Comparison of ENCODE assay signal across 21 cellular contexts in genomic region chr7:127374181-127374580, GRCh38. TPM values are rescaled to one million over a fixed set of nuclear protein-coding genes. Genes with fewer than 3 reads are reported as not detected.
DNase-seq lines count a peak whose midpoint lies in the region; ATAC-seq, FAIRE-seq and TF ChIP-seq lines count a peak whose summit lies in the region.
"Had no signal": no experiment of that assay in that cellular context is flagged by ENCODE, and none has a peak within 500 bp of the region (broad histone marks: within the 10 kb centered on the region; RNA-seq: fewer than 3 reads in every experiment).

No MANE protein-coding gene starts in this region.

- intact Hi-C loops in HepG2 (cut with micrococcal nuclease; ENCODE audit: unreplicated experiment) (no loop called here), right lobe of liver (cut with DNase I) (no loop called here), PC-3 (cut with micrococcal nuclease) (no loop called here), upper lobe of right lung (cut with DNase I) (no loop called here)

- no peak overlapping the region for H3K4me2 ChIP-seq in HepG2 (ENCODE audit: low read depth, low read length)
- H3K4me2 ChIP-seq in PC-3 (ENCODE audit: low read length): no peak overlapping the region
- H3K4me2 ChIP-seq: BLaER1 treated with 17β-estradiol and CSF1 and Interleukin-3, amounts not matched to agents 10 nM and 100 nM had no signal

- H3K27me3 Mint-ChIP-seq in nephron progenitor cell (ENCODE audit: low read depth, poor library complexity): no peaks in the 10 kb centered on the region
- H3K27me3 Mint-ChIP-seq: B cell had no signal

- H3K36me3 Mint-ChIP-seq in nephron progenitor cell (ENCODE audit: low read depth): peaks cover 18% of the 10 kb centered on the region

- TF ChIP-seq CTCF in HepG2 (CRISPR knock-in tag; IDR thresholded peaks at IDR 0.05): no peak
- TF ChIP-seq CTCF in right lobe of liver (IDR thresholded peaks at IDR 0.05): no peak
- TF ChIP-seq CTCF in PC-3 (conservative IDR thresholded peaks at IDR 0.05; ENCODE audit: low read depth, low read length): no peak
- TF ChIP-seq CTCF in nephron progenitor cell (IDR thresholded peaks at IDR 0.05): no peak
- TF ChIP-seq CTCF in upper lobe of right lung (IDR thresholded peaks at IDR 0.05): no peak

- no peak for FAIRE-seq in HepG2 (lab: Jason Lieb, UNC)
- FAIRE-seq: H1, K562 had no signal

- H4K20me1 ChIP-seq in HepG2 (ENCODE audit: insufficient read depth, low read length) (0 out of 2 replicates have a peak, but pooled peaks cover 2% of the 10 kb centered on the region), PC-3 (ENCODE audit: low read length) (peaks cover 18% of the 10 kb centered on the region; the same call in 1 of the 2 replicates)

- ATAC-seq in HepG2 (no peak), right lobe of liver (no peak), PC-3 (no peak), HG03039 (IDR thresholded peaks at IDR 0.05; ENCODE audit: unreplicated experiment) (no peak), upper lobe of right lung (no peak)
- ATAC-seq: K562 had no signal

- no peaks in the 10 kb centered on the region for H3K27me3 ChIP-seq in HepG2 (ENCODE audit: control insufficient read depth in 1 of 2, insufficient read depth in 2 of 2, low read length in 2 of 2)
- no peaks in the 10 kb centered on the region for H3K27me3 ChIP-seq in right lobe of liver
- no peaks in the 10 kb centered on the region for H3K27me3 ChIP-seq in HAP-1 (ENCODE audit: low read depth)
- no peaks in the 10 kb centered on the region for H3K27me3 ChIP-seq in PC-3 (ENCODE audit: low read length)
- H3K27me3 ChIP-seq in upper lobe of right lung: no peaks in the 10 kb centered on the region
- H3K27me3 ChIP-seq: BLaER1 treated with 17β-estradiol and CSF1 and Interleukin-3, amounts not matched to agents 10 nM and 100 nM had no signal

- H2AFZ ChIP-seq in HepG2 (ENCODE audit: low read length): no peak overlapping the region
- no peak overlapping the region for H2AFZ ChIP-seq in PC-3 (ENCODE audit: low read length)

- BruUV-seq in HepG2 (replicated peaks; lab: Mats Ljungman, UMichigan): TSS peak; percentile 14
- TSS peak; percentile 16 for BruUV-seq in PC-3 (replicated peaks; lab: Mats Ljungman, UMichigan)

- peaks cover 13% of the 10 kb centered on the region for H3K4me1 ChIP-seq in HepG2 (ENCODE audit: insufficient read depth, low read length)
- peaks cover 0 to 7% (median 0%) of the 10 kb centered on the region in 4 donors for H3K4me1 ChIP-seq in right lobe of liver
- peaks cover 5% of the 10 kb centered on the region for H3K4me1 ChIP-seq in HAP-1
- no peaks in the 10 kb centered on the region for H3K4me1 ChIP-seq in PC-3 (ENCODE audit: insufficient read depth, low read length)
- H3K4me1 ChIP-seq in upper lobe of right lung: no peaks in the 10 kb centered on the region

- no peak for TF ChIP-seq EP300 in HepG2 (IDR thresholded peaks at IDR 0.05; ENCODE audit: low read depth in 2 of 2, low read length in 2 of 2)
- TF ChIP-seq EP300 in HepG2 (CRISPR knock-in tag; IDR thresholded peaks at IDR 0.05; ENCODE audit: borderline replicate concordance): no peak

- H3K4me1 Mint-ChIP-seq in nephron progenitor cell: no peaks in the 10 kb centered on the region

- CTCF ChIA-PET in HepG2 (lab: Yijun Ruan, JAX; ENCODE audit: low intra/inter-chr PET ratio, low total read pairs) (no interaction called here), PC-3 (lab: Charles Lee) (no interaction called here)

- H3K27ac Mint-ChIP-seq in nephron progenitor cell: peak overlapping the region; percentile 29
- H3K27ac Mint-ChIP-seq: B cell; CD8-positive, alpha-beta T cell; HFFc6 had no signal

- H3K36me3 ChIP-seq in HepG2 (replicated peaks in 1 of 2; ENCODE audit: control insufficient read depth in 1 of 2, insufficient read depth in 2 of 2, low read length in 2 of 2) (peaks cover 3 to 21% of the 10 kb centered on the region in 2 experiments; a peak in 4 of 5 replicates), right lobe of liver (peaks cover 0 to 25% (median 3%) of the 10 kb centered on the region in 4 donors), HAP-1 (replicated peaks) (peaks cover 24% of the 10 kb centered on the region), PC-3 (ENCODE audit: low read depth, low read length) (peaks cover 31% of the 10 kb centered on the region), upper lobe of right lung (peaks cover 78% of the 10 kb centered on the region)

- no peak for TF ChIP-seq RAD21 in HepG2 (CRISPR knock-in tag; IDR thresholded peaks at IDR 0.05)

- no peak for TF ChIP-seq POLR2A in HepG2 (IDR thresholded peaks at IDR 0.05; ENCODE audit: insufficient read depth in 1 of 2, low read depth in 2 of 2, low read length in 2 of 2)
- no peak for TF ChIP-seq POLR2A in right lobe of liver (IDR thresholded peaks at IDR 0.05)

- DNase-seq in HepG2 (ENCODE audit: low spot score) (no peak), right lobe of liver (no peak), HAP-1 (ENCODE audit: low spot score in 2 of 2) (peak; percentile 16 to 87), PC-3 (no peak), nephron progenitor cell (no peak), KBM-7 (no peak), upper lobe of right lung (no peak)
- DNase-seq: 8988T; CD8-positive, alpha-beta T cell; DMS 273 treated with DMSO at 0.1 percent for 48 hours; DMS53; DND-41; EL; HCEC 1CT; HFFc6; Karpas-422 had no signal

- no peaks in the 10 kb centered on the region for H3K9me3 Mint-ChIP-seq in nephron progenitor cell
- H3K9me3 Mint-ChIP-seq: CD8-positive, alpha-beta T cell; HFFc6 had no signal

- 98% methylated on average over 4 of the region's 4 CpGs for WGBS in HepG2 (ENCODE audit: low lambda C conversion rate)
- WGBS in right lobe of liver (ENCODE audit: insufficient coverage, low coverage, low lambda C conversion rate, missing lambda C conversion rate): 93% methylated on average over 4 of the region's 4 CpGs

- no peaks in the 10 kb centered on the region for H3K9me3 ChIP-seq in HepG2 (ENCODE audit: low read length)
- no peaks in the 10 kb centered on the region for H3K9me3 ChIP-seq in right lobe of liver
- H3K9me3 ChIP-seq in HAP-1: no peaks in the 10 kb centered on the region
- no peaks in the 10 kb centered on the region for H3K9me3 ChIP-seq in PC-3 (ENCODE audit: low read length)
- no peaks in the 10 kb centered on the region for H3K9me3 ChIP-seq in upper lobe of right lung
- H3K9me3 ChIP-seq: BLaER1 treated with 17β-estradiol and CSF1 and Interleukin-3, amounts not matched to agents 10 nM and 100 nM had no signal

- H3K9ac ChIP-seq in HepG2 (ENCODE audit: insufficient read depth, low read depth, low read length) (no peak overlapping the region), PC-3 (ENCODE audit: low read length) (no peak overlapping the region)
- H3K9ac ChIP-seq: BLaER1 treated with 17β-estradiol and CSF1 and Interleukin-3, amounts not matched to agents 10 nM and 100 nM had no signal

- H3K9me2 ChIP-seq in PC-3 (replicated peaks; ENCODE audit: low read length): no peaks in the 10 kb centered on the region

- H3K27ac ChIP-seq in HepG2 (ENCODE audit: extremely low read length, insufficient read depth, low read length) (no peak overlapping the region), right lobe of liver (no peak overlapping the region), PC-3 (ENCODE audit: low read length) (no peak overlapping the region), upper lobe of right lung (no peak overlapping the region)
- H3K27ac ChIP-seq: BLaER1 treated with 17β-estradiol and CSF1 and Interleukin-3, amounts not matched to agents 10 nM and 100 nM had no signal

- H3F3A ChIP-seq in PC-3 (ENCODE audit: low read length, unreplicated experiment): no peaks in the 10 kb centered on the region

- H3K79me2 ChIP-seq in HepG2 (ENCODE audit: insufficient read depth, low read length): peaks cover 2% of the 10 kb centered on the region
- H3K79me2 ChIP-seq in PC-3 (ENCODE audit: low read length): peaks cover 23% of the 10 kb centered on the region

- no peak overlapping the region for H3K4me3 ChIP-seq in HepG2 (replicated peaks in 1 of 3; ENCODE audit: insufficient read depth in 1 of 3, low read depth in 2 of 3, low read length in 3 of 3)
- no peak overlapping the region for H3K4me3 ChIP-seq in right lobe of liver
- H3K4me3 ChIP-seq in HAP-1: no peak overlapping the region
- H3K4me3 ChIP-seq in PC-3 (ENCODE audit: low read length): no peak overlapping the region
- H3K4me3 ChIP-seq in upper lobe of right lung: no peak overlapping the region
- H3K4me3 ChIP-seq: BLaER1 treated with 17β-estradiol and CSF1 and Interleukin-3, amounts not matched to agents 10 nM and 100 nM; K562 had no signal

- in situ Hi-C loops in HepG2 (cut with HindIII; ENCODE audit: extremely low pct_ligation_motif_present, low pct_unique_long_range_greater_than_20kb): no loop called here
- in situ Hi-C loops in HAP-1 (cut with MboI; ENCODE audit: low sequenced_read_pairs): no loop called here
- in situ Hi-C loops in KBM-7 (cut with MboI; ENCODE audit: low pct_unique_long_range_greater_than_20kb, low sequenced_read_pairs): no loop called here

- POLR2A ChIA-PET in HepG2 (lab: Yijun Ruan, JAX): no interaction called here
- POLR2A ChIA-PET in PC-3 (lab: Charles Lee; ENCODE audit: unreplicated experiment): no interaction called here

- no peak overlapping the region for H3K4me3 Mint-ChIP-seq in nephron progenitor cell
- H3K4me3 Mint-ChIP-seq: B cell; CD8-positive, alpha-beta T cell; HFFc6 had no signal

RNA-seq across cellular contexts. Expression of gene ZNF800, which starts 18.3 kb away (rescaled TPM):
- total RNA-seq in HepG2 (2016; rRNA removed; fragmentation: Illumina TruSeq; extraction: Trizol) (12.7 and 13.7 TPM in 2 replicates), right lobe of liver (10 to 100 TPM; 12.5 to 32.3 (median 15.3) TPM), PC-3 (2014; rRNA removed) (13.2 and 18.5 TPM in 2 replicates), upper lobe of right lung (34.9 TPM)
- 3.6 and 6.0 TPM in 2 replicates for total RNA-seq in HepG2 (2016; cell fraction: cytosol; rRNA removed; fragmentation: Illumina TruSeq; extraction: Trizol; ENCODE audit: low read depth)
- 12.3 and 16.2 TPM in 2 replicates for total RNA-seq in HepG2 (2016; cell fraction: insoluble cytoplasmic fraction; rRNA removed; fragmentation: Illumina TruSeq; extraction: Trizol)
- total RNA-seq in HepG2 (2016; cell fraction: membrane; rRNA removed; fragmentation: Illumina TruSeq; extraction: Trizol): 8.6 and 10.9 TPM in 2 replicates
- 19.8 and 22.2 TPM in 2 replicates for total RNA-seq in HepG2 (2016; cell fraction: nucleus; rRNA removed; fragmentation: Illumina TruSeq; extraction: Trizol)
- 5.3 and 7.1 TPM in 2 replicates for polyA plus RNA-seq in HepG2 (2011; rRNA removed)
- 2.1 and 4.5 TPM in 2 replicates for polyA plus RNA-seq in HepG2 (2011; cell fraction: cytosol; rRNA removed)
- 11.8 and 13.5 TPM in 2 replicates for polyA plus RNA-seq in HepG2 (2011; cell fraction: nucleus; rRNA removed)
- 5.5 and 7.3 TPM in 2 replicates for polyA plus RNA-seq in HepG2 (2012)
- polyA plus RNA-seq in HepG2 (2016; cell fraction: cytosol; fragmentation: Illumina TruSeq; extraction: Trizol; ENCODE audit: low read depth): 0.34 and 0.62 TPM in 2 replicates
- polyA plus RNA-seq in HepG2 (2016; cell fraction: insoluble cytoplasmic fraction; fragmentation: Illumina TruSeq; extraction: Trizol; ENCODE audit: low read depth): 8.3 and 8.5 TPM in 2 replicates
- 1.1 and 1.2 TPM in 2 replicates for polyA plus RNA-seq in HepG2 (2016; cell fraction: membrane; fragmentation: Illumina TruSeq; extraction: Trizol; ENCODE audit: low read depth)
- polyA plus RNA-seq in HepG2 (2016; cell fraction: nucleus; fragmentation: Illumina TruSeq; extraction: Trizol; ENCODE audit: insufficient read depth, low read depth): 21.9 and 22.5 TPM in 2 replicates
- polyA minus RNA-seq in HepG2 (2011; rRNA and poly(A)+ RNA removed; ENCODE audit: low replicate concordance): 5.9 and 15.6 TPM in 2 replicates
- polyA minus RNA-seq in HepG2 (2011; cell fraction: cytosol; rRNA and poly(A)+ RNA removed): 10.8 and 14.6 TPM in 2 replicates
- 62.7 and 74.1 TPM in 2 replicates for polyA minus RNA-seq in HepG2 (2011; cell fraction: nucleus; rRNA and poly(A)+ RNA removed)

Comparison
In these comparisons a context has a peak if more than half of its experiments do, and no peak if none do; other contexts are left out.
1. DNase-seq: peak in HAP-1 (2 of 2); none in HepG2 (single experiment), right lobe of liver (0 of 3), PC-3 (single experiment), nephron progenitor cell (single experiment), KBM-7 (single experiment) and upper lobe of right lung (single experiment).